ENCODE assay signal across 1 cellular context in the genomic region with DNA sequence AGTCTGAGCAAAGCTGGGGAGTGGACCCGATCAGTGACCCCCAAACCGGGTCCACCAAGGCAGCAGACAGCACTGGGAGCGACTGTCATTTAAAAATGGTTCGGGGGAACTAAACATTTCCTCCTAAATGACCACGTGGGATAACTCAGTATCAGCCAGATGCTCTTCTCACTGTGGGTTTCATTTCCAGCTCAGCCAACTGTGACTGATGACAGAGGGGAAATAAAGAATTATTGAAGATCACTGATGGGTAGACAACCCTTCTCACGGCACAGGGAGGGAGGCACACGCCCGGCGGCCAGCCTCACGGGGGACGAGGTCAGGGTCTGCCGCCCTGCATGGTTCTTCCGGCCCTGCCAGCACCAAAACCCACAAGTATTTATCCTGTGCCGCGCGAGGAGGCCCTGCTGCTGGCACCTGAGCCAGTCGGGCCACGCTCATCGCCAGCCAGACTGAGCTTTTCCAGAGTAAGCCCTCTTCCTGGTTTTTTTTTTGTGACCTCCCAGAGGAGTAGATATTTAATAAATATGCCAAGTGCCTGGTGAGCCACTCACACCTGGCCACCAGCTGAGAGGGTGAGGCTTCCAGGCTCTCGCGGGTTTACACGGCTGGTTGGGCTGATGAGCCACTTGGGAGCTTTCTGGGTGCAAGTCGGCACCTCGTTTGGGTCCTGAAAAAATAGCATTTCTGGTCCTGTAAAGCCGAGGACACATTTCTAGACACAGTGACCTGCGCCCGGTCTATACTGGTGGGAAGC.
TF ChIP-seq lines count a peak whose summit lies in the region.

No MANE protein-coding gene starts in this region.

TF ChIP-seq in GM12878, 131 proteins besides CTCF, POLR2A, EP300 and RAD21 (continued from another document and continues in another):
- TF ChIP-seq, protein P1, sequence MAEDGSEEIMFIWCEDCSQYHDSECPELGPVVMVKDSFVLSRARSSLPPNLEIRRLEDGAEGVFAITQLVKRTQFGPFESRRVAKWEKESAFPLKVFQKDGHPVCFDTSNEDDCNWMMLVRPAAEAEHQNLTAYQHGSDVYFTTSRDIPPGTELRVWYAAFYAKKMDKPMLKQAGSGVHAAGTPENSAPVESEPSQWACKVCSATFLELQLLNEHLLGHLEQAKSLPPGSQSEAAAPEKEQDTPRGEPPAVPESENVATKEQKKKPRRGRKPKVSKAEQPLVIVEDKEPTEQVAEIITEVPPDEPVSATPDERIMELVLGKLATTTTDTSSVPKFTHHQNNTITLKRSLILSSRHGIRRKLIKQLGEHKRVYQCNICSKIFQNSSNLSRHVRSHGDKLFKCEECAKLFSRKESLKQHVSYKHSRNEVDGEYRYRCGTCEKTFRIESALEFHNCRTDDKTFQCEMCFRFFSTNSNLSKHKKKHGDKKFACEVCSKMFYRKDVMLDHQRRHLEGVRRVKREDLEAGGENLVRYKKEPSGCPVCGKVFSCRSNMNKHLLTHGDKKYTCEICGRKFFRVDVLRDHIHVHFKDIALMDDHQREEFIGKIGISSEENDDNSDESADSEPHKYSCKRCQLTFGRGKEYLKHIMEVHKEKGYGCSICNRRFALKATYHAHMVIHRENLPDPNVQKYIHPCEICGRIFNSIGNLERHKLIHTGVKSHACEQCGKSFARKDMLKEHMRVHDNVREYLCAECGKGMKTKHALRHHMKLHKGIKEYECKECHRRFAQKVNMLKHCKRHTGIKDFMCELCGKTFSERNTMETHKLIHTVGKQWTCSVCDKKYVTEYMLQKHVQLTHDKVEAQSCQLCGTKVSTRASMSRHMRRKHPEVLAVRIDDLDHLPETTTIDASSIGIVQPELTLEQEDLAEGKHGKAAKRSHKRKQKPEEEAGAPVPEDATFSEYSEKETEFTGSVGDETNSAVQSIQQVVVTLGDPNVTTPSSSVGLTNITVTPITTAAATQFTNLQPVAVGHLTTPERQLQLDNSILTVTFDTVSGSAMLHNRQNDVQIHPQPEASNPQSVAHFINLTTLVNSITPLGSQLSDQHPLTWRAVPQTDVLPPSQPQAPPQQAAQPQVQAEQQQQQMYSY (CRISPR knock-in tag; IDR thresholded peaks at IDR 0.05): no peak
- no peak for TF ChIP-seq YY1 (IDR thresholded peaks at IDR 0.05; ENCODE audit: low read depth, low read length)
- no peak for TF ChIP-seq SMAD1 (IDR thresholded peaks at IDR 0.05; ENCODE audit: low read depth, partially characterized antibody)
- no peak for TF ChIP-seq GABPA (IDR thresholded peaks at IDR 0.05; ENCODE audit: low read depth)
- TF ChIP-seq, protein P2, sequence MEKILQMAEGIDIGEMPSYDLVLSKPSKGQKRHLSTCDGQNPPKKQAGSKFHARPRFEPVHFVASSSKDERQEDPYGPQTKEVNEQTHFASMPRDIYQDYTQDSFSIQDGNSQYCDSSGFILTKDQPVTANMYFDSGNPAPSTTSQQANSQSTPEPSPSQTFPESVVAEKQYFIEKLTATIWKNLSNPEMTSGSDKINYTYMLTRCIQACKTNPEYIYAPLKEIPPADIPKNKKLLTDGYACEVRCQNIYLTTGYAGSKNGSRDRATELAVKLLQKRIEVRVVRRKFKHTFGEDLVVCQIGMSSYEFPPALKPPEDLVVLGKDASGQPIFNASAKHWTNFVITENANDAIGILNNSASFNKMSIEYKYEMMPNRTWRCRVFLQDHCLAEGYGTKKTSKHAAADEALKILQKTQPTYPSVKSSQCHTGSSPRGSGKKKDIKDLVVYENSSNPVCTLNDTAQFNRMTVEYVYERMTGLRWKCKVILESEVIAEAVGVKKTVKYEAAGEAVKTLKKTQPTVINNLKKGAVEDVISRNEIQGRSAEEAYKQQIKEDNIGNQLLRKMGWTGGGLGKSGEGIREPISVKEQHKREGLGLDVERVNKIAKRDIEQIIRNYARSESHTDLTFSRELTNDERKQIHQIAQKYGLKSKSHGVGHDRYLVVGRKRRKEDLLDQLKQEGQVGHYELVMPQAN (conservative IDR thresholded peaks at IDR 0.05): no peak
- no peak; the same call in 1 of the 2 replicates for TF ChIP-seq CBFB (IDR thresholded peaks at IDR 0.05; ENCODE audit: low read depth)
- TF ChIP-seq ZNF24 (IDR thresholded peaks at IDR 0.05): no peak
- no peak for TF ChIP-seq NFYA (IDR thresholded peaks at IDR 0.05; ENCODE audit: borderline replicate concordance, low read depth, low read length)
- no peak for TF ChIP-seq STAT3 (IDR thresholded peaks at IDR 0.05; ENCODE audit: low read depth, low read length)
- peak in 1 of 2 experiments; percentile 14; a peak in 1 of 4 replicates for TF ChIP-seq SRF (IDR thresholded peaks at IDR 0.05; ENCODE audit: low read depth in 2 of 2, low read length in 2 of 2)
- no peak for TF ChIP-seq FOXM1 (IDR thresholded peaks at IDR 0.05; ENCODE audit: low read depth, low read length)
- TF ChIP-seq SIN3A (IDR thresholded peaks at IDR 0.05; ENCODE audit: low read depth, low read length): no peak
- TF ChIP-seq, protein P3, sequence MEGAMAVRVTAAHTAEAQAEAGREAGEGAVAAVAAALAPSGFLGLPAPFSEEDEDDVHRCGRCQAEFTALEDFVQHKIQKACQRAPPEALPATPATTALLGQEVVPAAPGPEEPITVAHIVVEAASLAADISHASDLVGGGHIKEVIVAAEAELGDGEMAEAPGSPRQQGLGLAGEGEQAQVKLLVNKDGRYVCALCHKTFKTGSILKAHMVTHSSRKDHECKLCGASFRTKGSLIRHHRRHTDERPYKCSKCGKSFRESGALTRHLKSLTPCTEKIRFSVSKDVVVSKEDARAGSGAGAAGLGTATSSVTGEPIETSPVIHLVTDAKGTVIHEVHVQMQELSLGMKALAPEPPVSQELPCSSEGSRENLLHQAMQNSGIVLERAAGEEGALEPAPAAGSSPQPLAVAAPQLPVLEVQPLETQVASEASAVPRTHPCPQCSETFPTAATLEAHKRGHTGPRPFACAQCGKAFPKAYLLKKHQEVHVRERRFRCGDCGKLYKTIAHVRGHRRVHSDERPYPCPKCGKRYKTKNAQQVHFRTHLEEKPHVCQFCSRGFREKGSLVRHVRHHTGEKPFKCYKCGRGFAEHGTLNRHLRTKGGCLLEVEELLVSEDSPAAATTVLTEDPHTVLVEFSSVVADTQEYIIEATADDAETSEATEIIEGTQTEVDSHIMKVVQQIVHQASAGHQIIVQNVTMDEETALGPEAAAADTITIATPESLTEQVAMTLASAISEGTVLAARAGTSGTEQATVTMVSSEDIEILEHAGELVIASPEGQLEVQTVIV (IDR thresholded peaks at IDR 0.05; ENCODE audit: borderline replicate concordance, partially characterized antibody): no peak
- 0 out of 2 replicates have a peak, but pooled peaks have one; percentile 48 for TF ChIP-seq TCF12 (IDR thresholded peaks at IDR 0.05; ENCODE audit: low read depth, low read length)
- TF ChIP-seq RB1 (IDR thresholded peaks at IDR 0.05; ENCODE audit: borderline replicate concordance): no peak
- no peak for TF ChIP-seq TAF1 (IDR thresholded peaks at IDR 0.05; ENCODE audit: borderline replicate concordance, low read depth, low read length)
- no peak for TF ChIP-seq CBX3 (IDR thresholded peaks at IDR 0.05; ENCODE audit: borderline replicate concordance, low read depth)
- TF ChIP-seq MEF2A (IDR thresholded peaks at IDR 0.05; ENCODE audit: insufficient read depth, low read depth, low read length): no peak
- no peak for TF ChIP-seq NR2C2 (IDR thresholded peaks at IDR 0.05; ENCODE audit: borderline replicate concordance, control insufficient read depth, insufficient read length, low read depth)
- 0 out of 2 replicates have a peak, but pooled peaks have one; percentile 21 for TF ChIP-seq NBN (IDR thresholded peaks at IDR 0.05)
- TF ChIP-seq BHLHE40 (IDR thresholded peaks at IDR 0.05; ENCODE audit: borderline replicate concordance in 1 of 2, low read depth in 2 of 2, low read length in 1 of 2): peak; percentile 34 to 73; a peak in 3 of 4 replicates
- TF ChIP-seq PML (IDR thresholded peaks at IDR 0.05; ENCODE audit: low read length): no peak
- TF ChIP-seq ZZZ3 (IDR thresholded peaks at IDR 0.05; ENCODE audit: control insufficient read depth, insufficient read length, low read depth): no peak
- TF ChIP-seq, protein P4, sequence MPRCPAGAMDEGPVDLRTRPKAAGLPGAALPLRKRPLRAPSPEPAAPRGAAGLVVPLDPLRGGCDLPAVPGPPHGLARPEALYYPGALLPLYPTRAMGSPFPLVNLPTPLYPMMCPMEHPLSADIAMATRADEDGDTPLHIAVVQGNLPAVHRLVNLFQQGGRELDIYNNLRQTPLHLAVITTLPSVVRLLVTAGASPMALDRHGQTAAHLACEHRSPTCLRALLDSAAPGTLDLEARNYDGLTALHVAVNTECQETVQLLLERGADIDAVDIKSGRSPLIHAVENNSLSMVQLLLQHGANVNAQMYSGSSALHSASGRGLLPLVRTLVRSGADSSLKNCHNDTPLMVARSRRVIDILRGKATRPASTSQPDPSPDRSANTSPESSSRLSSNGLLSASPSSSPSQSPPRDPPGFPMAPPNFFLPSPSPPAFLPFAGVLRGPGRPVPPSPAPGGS (IDR thresholded peaks at IDR 0.05; ENCODE audit: borderline replicate concordance, insufficient read depth, low read depth, low read length, poor library complexity, severe bottlenecking): peak; percentile 61
- TF ChIP-seq KLF5 (IDR thresholded peaks at IDR 0.05; ENCODE audit: partially characterized antibody): no peak
- no peak for TF ChIP-seq EZH2 (IDR thresholded peaks at IDR 0.05; ENCODE audit: borderline replicate concordance, control insufficient read depth, low read depth, low read length)
- no peak for TF ChIP-seq NFXL1 (IDR thresholded peaks at IDR 0.05; ENCODE audit: borderline replicate concordance)
- TF ChIP-seq, protein P5, sequence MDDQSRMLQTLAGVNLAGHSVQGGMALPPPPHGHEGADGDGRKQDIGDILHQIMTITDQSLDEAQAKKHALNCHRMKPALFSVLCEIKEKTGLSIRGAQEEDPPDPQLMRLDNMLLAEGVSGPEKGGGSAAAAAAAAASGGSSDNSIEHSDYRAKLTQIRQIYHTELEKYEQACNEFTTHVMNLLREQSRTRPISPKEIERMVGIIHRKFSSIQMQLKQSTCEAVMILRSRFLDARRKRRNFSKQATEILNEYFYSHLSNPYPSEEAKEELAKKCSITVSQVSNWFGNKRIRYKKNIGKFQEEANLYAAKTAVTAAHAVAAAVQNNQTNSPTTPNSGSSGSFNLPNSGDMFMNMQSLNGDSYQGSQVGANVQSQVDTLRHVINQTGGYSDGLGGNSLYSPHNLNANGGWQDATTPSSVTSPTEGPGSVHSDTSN (IDR thresholded peaks at IDR 0.05; ENCODE audit: insufficient replicate concordance, low read depth, low read length): no peak
- no peak for TF ChIP-seq ZBED1 (IDR thresholded peaks at IDR 0.05; ENCODE audit: borderline replicate concordance)
- TF ChIP-seq POLR2AphosphoS2 (IDR thresholded peaks at IDR 0.05; ENCODE audit: low read depth, low read length): no peak
- TF ChIP-seq WRNIP1 (IDR thresholded peaks at IDR 0.05; ENCODE audit: borderline replicate concordance, low read depth, low read length): no peak
- no peak for TF ChIP-seq KAT2A (conservative IDR thresholded peaks at IDR 0.05; ENCODE audit: control insufficient read depth, low read depth, low read length)
- no peak for TF ChIP-seq GATAD2B (conservative IDR thresholded peaks at IDR 0.05; ENCODE audit: low read depth)
- no peak for TF ChIP-seq LARP7 (IDR thresholded peaks at IDR 0.05)
- peak; percentile 99 for TF ChIP-seq PAX5 (IDR thresholded peaks at IDR 0.05; ENCODE audit: borderline replicate concordance, low read depth, low read length)
- TF ChIP-seq, protein P6, sequence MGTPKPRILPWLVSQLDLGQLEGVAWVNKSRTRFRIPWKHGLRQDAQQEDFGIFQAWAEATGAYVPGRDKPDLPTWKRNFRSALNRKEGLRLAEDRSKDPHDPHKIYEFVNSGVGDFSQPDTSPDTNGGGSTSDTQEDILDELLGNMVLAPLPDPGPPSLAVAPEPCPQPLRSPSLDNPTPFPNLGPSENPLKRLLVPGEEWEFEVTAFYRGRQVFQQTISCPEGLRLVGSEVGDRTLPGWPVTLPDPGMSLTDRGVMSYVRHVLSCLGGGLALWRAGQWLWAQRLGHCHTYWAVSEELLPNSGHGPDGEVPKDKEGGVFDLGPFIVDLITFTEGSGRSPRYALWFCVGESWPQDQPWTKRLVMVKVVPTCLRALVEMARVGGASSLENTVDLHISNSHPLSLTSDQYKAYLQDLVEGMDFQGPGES (IDR thresholded peaks at IDR 0.05): no peak
- TF ChIP-seq, protein P7, sequence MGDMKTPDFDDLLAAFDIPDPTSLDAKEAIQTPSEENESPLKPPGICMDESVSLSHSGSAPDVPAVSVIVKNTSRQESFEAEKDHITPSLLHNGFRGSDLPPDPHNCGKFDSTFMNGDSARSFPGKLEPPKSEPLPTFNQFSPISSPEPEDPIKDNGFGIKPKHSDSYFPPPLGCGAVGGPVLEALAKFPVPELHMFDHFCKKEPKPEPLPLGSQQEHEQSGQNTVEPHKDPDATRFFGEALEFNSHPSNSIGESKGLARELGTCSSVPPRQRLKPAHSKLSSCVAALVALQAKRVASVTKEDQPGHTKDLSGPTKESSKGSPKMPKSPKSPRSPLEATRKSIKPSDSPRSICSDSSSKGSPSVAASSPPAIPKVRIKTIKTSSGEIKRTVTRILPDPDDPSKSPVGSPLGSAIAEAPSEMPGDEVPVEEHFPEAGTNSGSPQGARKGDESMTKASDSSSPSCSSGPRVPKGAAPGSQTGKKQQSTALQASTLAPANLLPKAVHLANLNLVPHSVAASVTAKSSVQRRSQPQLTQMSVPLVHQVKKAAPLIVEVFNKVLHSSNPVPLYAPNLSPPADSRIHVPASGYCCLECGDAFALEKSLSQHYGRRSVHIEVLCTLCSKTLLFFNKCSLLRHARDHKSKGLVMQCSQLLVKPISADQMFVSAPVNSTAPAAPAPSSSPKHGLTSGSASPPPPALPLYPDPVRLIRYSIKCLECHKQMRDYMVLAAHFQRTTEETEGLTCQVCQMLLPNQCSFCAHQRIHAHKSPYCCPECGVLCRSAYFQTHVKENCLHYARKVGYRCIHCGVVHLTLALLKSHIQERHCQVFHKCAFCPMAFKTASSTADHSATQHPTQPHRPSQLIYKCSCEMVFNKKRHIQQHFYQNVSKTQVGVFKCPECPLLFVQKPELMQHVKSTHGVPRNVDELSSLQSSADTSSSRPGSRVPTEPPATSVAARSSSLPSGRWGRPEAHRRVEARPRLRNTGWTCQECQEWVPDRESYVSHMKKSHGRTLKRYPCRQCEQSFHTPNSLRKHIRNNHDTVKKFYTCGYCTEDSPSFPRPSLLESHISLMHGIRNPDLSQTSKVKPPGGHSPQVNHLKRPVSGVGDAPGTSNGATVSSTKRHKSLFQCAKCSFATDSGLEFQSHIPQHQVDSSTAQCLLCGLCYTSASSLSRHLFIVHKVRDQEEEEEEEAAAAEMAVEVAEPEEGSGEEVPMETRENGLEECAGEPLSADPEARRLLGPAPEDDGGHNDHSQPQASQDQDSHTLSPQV (IDR thresholded peaks at IDR 0.05): no peak
- TF ChIP-seq MTA2 (IDR thresholded peaks at IDR 0.05; ENCODE audit: low read depth): peak; percentile 37; the same call in 1 of the 2 replicates
- TF ChIP-seq, protein P8, sequence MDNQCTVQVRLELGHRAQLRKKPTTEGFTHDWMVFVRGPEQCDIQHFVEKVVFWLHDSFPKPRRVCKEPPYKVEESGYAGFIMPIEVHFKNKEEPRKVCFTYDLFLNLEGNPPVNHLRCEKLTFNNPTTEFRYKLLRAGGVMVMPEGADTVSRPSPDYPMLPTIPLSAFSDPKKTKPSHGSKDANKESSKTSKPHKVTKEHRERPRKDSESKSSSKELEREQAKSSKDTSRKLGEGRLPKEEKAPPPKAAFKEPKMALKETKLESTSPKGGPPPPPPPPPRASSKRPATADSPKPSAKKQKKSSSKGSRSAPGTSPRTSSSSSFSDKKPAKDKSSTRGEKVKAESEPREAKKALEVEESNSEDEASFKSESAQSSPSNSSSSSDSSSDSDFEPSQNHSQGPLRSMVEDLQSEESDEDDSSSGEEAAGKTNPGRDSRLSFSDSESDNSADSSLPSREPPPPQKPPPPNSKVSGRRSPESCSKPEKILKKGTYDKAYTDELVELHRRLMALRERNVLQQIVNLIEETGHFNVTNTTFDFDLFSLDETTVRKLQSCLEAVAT (IDR thresholded peaks at IDR 0.05): no peak
